In genomic region chr18:5627756-5628511, GRCh38 we compare ENCODE assay signal across 8 cellular contexts.
A peak's percentile ranks its signal among the peaks of the same experiment; 100 is the strongest.
DNase-seq lines count a peak whose midpoint lies in the region; ATAC-seq and TF ChIP-seq lines count a peak whose summit lies in the region.

No MANE protein-coding gene starts in this region.

- peak overlapping the region; percentile 84 for H3K56ac ChIP-seq in mesendoderm (ENCODE audit: low read length)

- H2BK120ac ChIP-seq in mesendoderm (ENCODE audit: low read depth, low read length): no peak overlapping the region

- peak overlapping the region; percentile 57 for H3K4me3 Mint-ChIP-seq in activated T-cell treated with anti-CD3 and anti-CD28 coated beads, Interleukin-2, amount 50 U/mL, for 4 hours

- WGBS in mesendoderm (ENCODE audit: extremely low coverage, insufficient coverage, low lambda C conversion rate): no CpG with 5 or more reads among the region's 29 CpGs

- TF ChIP-seq CTCF in upper lobe of right lung (IDR thresholded peaks at IDR 0.05): no peak

- H2BK15ac ChIP-seq in mesendoderm (replicated peaks; ENCODE audit: low read depth): no peak overlapping the region

- H3K36me3 Mint-ChIP-seq in activated T-cell treated with anti-CD3 and anti-CD28 coated beads, Interleukin-2, amount 50 U/mL, for 4 hours (ENCODE audit: insufficient read depth): no peaks in the 10 kb centered on the region

- DNase-seq in activated T-cell treated with anti-CD3 and anti-CD28 coated beads, Interleukin-2, amount 50 U/mL, for 4 hours: peak; percentile 4
- DNase-seq in activated T-cell treated with anti-CD3 and anti-CD28 coated beads for 4 hours (no peak), mesendoderm (no peak), upper lobe of right lung (no peak), medulla oblongata (ENCODE audit: extremely low spot score) (no peak)
- no peak for DNase-seq in stimulated activated CD8-positive, alpha-beta memory T cell treated with anti-CD3 and anti-CD28 coated beads, Interleukin-4, amount 100 ng/mL, for 48 hours

- no peak overlapping the region for H2AK5ac ChIP-seq in mesendoderm (ENCODE audit: low read length)

- H3K18ac ChIP-seq in mesendoderm (ENCODE audit: low read length): peak overlapping the region; percentile 55

- H3K4me2 ChIP-seq in mesendoderm (ENCODE audit: low read length): peak overlapping the region; percentile 88

- H3K36me3 ChIP-seq in mesendoderm (ENCODE audit: control insufficient read depth, insufficient read depth, low read length) (no peaks in the 10 kb centered on the region), upper lobe of right lung (no peaks in the 10 kb centered on the region)

- H3K27me3 Mint-ChIP-seq in activated T-cell treated with anti-CD3 and anti-CD28 coated beads, Interleukin-2, amount 50 U/mL, for 4 hours (ENCODE audit: low read depth): peaks cover 27% of the 10 kb centered on the region

- H2BK5ac ChIP-seq in mesendoderm (ENCODE audit: low read length): no peak overlapping the region

- H3K79me1 ChIP-seq in mesendoderm (ENCODE audit: low read length): no peaks in the 10 kb centered on the region

- intact Hi-C loops in upper lobe of right lung (cut with DNase I): no loop called here

- peak overlapping the region; percentile 73 for H3K9ac ChIP-seq in mesendoderm (ENCODE audit: low read length)

- H3K79me2 ChIP-seq in mesendoderm (ENCODE audit: control insufficient read depth, insufficient read depth, low read length): no peaks in the 10 kb centered on the region

- H3K9me3 ChIP-seq in upper lobe of right lung: no peaks in the 10 kb centered on the region

- H3K27me3 ChIP-seq in mesendoderm (ENCODE audit: insufficient read depth, low read length, poor library complexity) (peaks cover 5% of the 10 kb centered on the region), upper lobe of right lung (peaks cover 18% of the 10 kb centered on the region)

- no peak overlapping the region for H3K4ac ChIP-seq in mesendoderm (ENCODE audit: low read depth, low read length)

- H4K5ac ChIP-seq in mesendoderm (ENCODE audit: low read length): no peak overlapping the region

- H3K4me1 ChIP-seq in mesendoderm (ENCODE audit: control insufficient read depth, low read depth, low read length) (peaks cover 18% of the 10 kb centered on the region), upper lobe of right lung (peaks cover 11% of the 10 kb centered on the region)

- H3K9me3 Mint-ChIP-seq in activated T-cell treated with anti-CD3 and anti-CD28 coated beads, Interleukin-2, amount 50 U/mL, for 4 hours: no peaks in the 10 kb centered on the region

- H3K4me1 Mint-ChIP-seq in activated T-cell treated with anti-CD3 and anti-CD28 coated beads, Interleukin-2, amount 50 U/mL, for 4 hours (ENCODE audit: low read depth): peaks cover 4% of the 10 kb centered on the region

- H3K27ac ChIP-seq in cingulate gyrus (ENCODE audit: low read depth, low read length) (peak overlapping the region; percentile 47), mesendoderm (ENCODE audit: low read depth, low read length) (no peak overlapping the region), upper lobe of right lung (peak overlapping the region; percentile 79)

- H3K23ac ChIP-seq in mesendoderm (ENCODE audit: low read length): no peak overlapping the region

- H4K8ac ChIP-seq in mesendoderm (ENCODE audit: low read depth, low read length): no peak overlapping the region

- H3K4me3 ChIP-seq in mesendoderm (ENCODE audit: low read length) (peak overlapping the region; percentile 45), upper lobe of right lung (peak overlapping the region; percentile 64)

- no peak for ATAC-seq in activated T-cell treated with anti-CD3 and anti-CD28 coated beads, Interleukin-2, amount 50 U/mL, for 4 hours
- ATAC-seq in upper lobe of right lung: no peak
- ATAC-seq in HG03571 (IDR thresholded peaks at IDR 0.05; ENCODE audit: unreplicated experiment): no peak
